27 cellular contexts compared by ENCODE assay signal in genomic region chr12:58728397-58728796, GRCh38.
DNase-seq lines count a peak whose midpoint lies in the region; ATAC-seq and TF ChIP-seq lines count a peak whose summit lies in the region.
"Had no signal": no experiment of that assay in that cellular context is flagged by ENCODE, and none has a peak within 500 bp of the region (broad histone marks: within the 10 kb centered on the region; RNA-seq: fewer than 3 reads in every experiment).

No MANE protein-coding gene starts in this region.

- H2AFZ ChIP-seq in GM23248: no peak overlapping the region

- H3K36me3 Mint-ChIP-seq in CD4-positive, alpha-beta T cell (ENCODE audit: low read depth): no peaks in the 10 kb centered on the region
- H3K36me3 Mint-ChIP-seq: immature natural killer cell, WTC11 had no signal

- CTCF ChIA-PET in RWPE1 (lab: Yijun Ruan, JAX): no interaction called here
- CTCF ChIA-PET in CD4-positive, alpha-beta T cell (lab: Charles Lee): no interaction called here

- no peaks in the 10 kb centered on the region for H4K20me1 ChIP-seq in GM23248 (ENCODE audit: insufficient read depth)

- intact Hi-C loops in CD4-positive, alpha-beta T cell (cut with DNase I, micrococcal nuclease): no loop called here

- H3K36me3 ChIP-seq in GM23248 (ENCODE audit: low read depth): no peaks in the 10 kb centered on the region
- H3K36me3 ChIP-seq: BE2C, heart right ventricle had no signal

- H3K4me2 ChIP-seq in GM23248 (ENCODE audit: unreplicated experiment): peak overlapping the region; percentile 3

- in situ Hi-C loops in GM23248 (cut with MboI): no loop called here

- peaks cover 17% of the 10 kb centered on the region for H3K4me1 ChIP-seq in GM23248 (ENCODE audit: insufficient read depth)
- H3K4me1 ChIP-seq: BE2C, heart right ventricle had no signal

- H3K27ac Mint-ChIP-seq in CD4-positive, alpha-beta T cell: no peak overlapping the region
- H3K27ac Mint-ChIP-seq: activated CD4-positive, alpha-beta memory T cell treated with anti-CD3 and anti-CD28 coated beads, Interleukin-2, amount 10 ng/mL, durations not matched to agents 7 days and 5 days; immature natural killer cell; WTC11 had no signal

- H3K27me3 ChIP-seq in GM23248 (replicated peaks; ENCODE audit: insufficient read depth): no peaks in the 10 kb centered on the region
- H3K27me3 ChIP-seq in CD4-positive, alpha-beta T cell (ENCODE audit: control insufficient read depth, insufficient read depth, low read length): no peaks in the 10 kb centered on the region
- H3K27me3 ChIP-seq: BE2C, heart right ventricle had no signal

- H3K9me2 ChIP-seq in GM23248 (ENCODE audit: insufficient read depth): no peaks in the 10 kb centered on the region

- H3K4me3 ChIP-seq in GM23248 (no peak overlapping the region), fibroblast of mammary gland (ENCODE audit: control insufficient read depth, low read depth, low read length) (no peak overlapping the region), retinal pigment epithelial cell (ENCODE audit: low read length) (no peak overlapping the region)
- H3K4me3 ChIP-seq: heart right ventricle, SK-N-MC had no signal

- H3K9me3 ChIP-seq in GM23248 (ENCODE audit: low read depth): no peaks in the 10 kb centered on the region
- no peaks in the 10 kb centered on the region for H3K9me3 ChIP-seq in CD4-positive, alpha-beta T cell (ENCODE audit: control insufficient read depth, low read length)
- H3K9me3 ChIP-seq: BE2C, heart right ventricle had no signal

- H3K79me2 ChIP-seq in GM23248 (ENCODE audit: insufficient read depth): no peaks in the 10 kb centered on the region

- no peaks in the 10 kb centered on the region for H3K4me1 Mint-ChIP-seq in CD4-positive, alpha-beta T cell (ENCODE audit: low read depth)
- H3K4me1 Mint-ChIP-seq: activated CD4-positive, alpha-beta memory T cell treated with anti-CD3 and anti-CD28 coated beads, Interleukin-2, amount 10 ng/mL, durations not matched to agents 7 days and 5 days; immature natural killer cell; WTC11 had no signal

- TF ChIP-seq CTCF in RWPE1 (conservative IDR thresholded peaks at IDR 0.05; ENCODE audit: low read depth) (no peak), fibroblast of mammary gland (conservative IDR thresholded peaks at IDR 0.05; ENCODE audit: control insufficient read depth, insufficient read depth, low read depth, low read length) (no peak), retinal pigment epithelial cell (conservative IDR thresholded peaks at IDR 0.05; ENCODE audit: low read depth, low read length) (no peak)
- TF ChIP-seq CTCF in CD4-positive, alpha-beta T cell (IDR thresholded peaks at IDR 0.05): no peak

- no peak overlapping the region for H3K4me3 Mint-ChIP-seq in CD4-positive, alpha-beta T cell
- H3K4me3 Mint-ChIP-seq: activated CD4-positive, alpha-beta memory T cell treated with anti-CD3 and anti-CD28 coated beads, Interleukin-2, amount 10 ng/mL, durations not matched to agents 7 days and 5 days; immature natural killer cell; WTC11 had no signal

- WGBS in GM23248 (ENCODE audit: low coverage in 1 of 2, low lambda C conversion rate in 2 of 2, missing lambda C conversion rate in 2 of 2), 2 experiments: 64 to 78% methylated on average over 1 of the region's 1 CpG

- POLR2A ChIA-PET in RWPE1 (lab: Yijun Ruan, JAX; ENCODE audit: low non-redundant PET): no interaction called here
- POLR2A ChIA-PET in CD4-positive, alpha-beta T cell (lab: Charles Lee): no interaction called here

- no peaks in the 10 kb centered on the region; the same call in 1 of the 2 replicates for H3F3A ChIP-seq in GM23248 (ENCODE audit: insufficient read depth)

- ATAC-seq in CD4-positive, alpha-beta T cell (ENCODE audit: poor library complexity): no peak
- ATAC-seq in GM21529 (IDR thresholded peaks at IDR 0.05; ENCODE audit: unreplicated experiment) (no peak), GM18858 (IDR thresholded peaks at IDR 0.05; ENCODE audit: unreplicated experiment) (no peak)
- ATAC-seq: heart right ventricle, Panc1, WTC11 had no signal

- DNase-seq in GM23248 (peak; percentile 55), RWPE1 (ENCODE audit: low spot score) (peak; percentile 16), fibroblast of mammary gland (ENCODE audit: low read depth) (peak; percentile 38), retinal pigment epithelial cell (ENCODE audit: low read depth) (peak; percentile 24), C1 segment of cervical spinal cord (lab: John Stamatoyannopoulos, UW) (no peak)
- no peak for DNase-seq in CD4-positive, alpha-beta T cell
- DNase-seq: activated CD4-positive, alpha-beta memory T cell treated with anti-CD3 and anti-CD28 coated beads, Interleukin-2, amount 10 ng/mL, durations not matched to agents 7 days and 5 days; activated naive CD4-positive, alpha-beta T cell; activated T-cell treated with anti-CD3 and anti-CD28 coated beads for 4 hours; aorta; BE2C; Calu3; heart right ventricle; immature natural killer cell; KG1; NCI-H1092; NCI-H2029 treated with DMSO at 0.1 percent for 48 hours; NCI-H446; nucleus accumbens; retina; stimulated activated CD4-positive, alpha-beta T cell treated with anti-CD3 and anti-CD28 coated beads, Interleukin-15, amount 100 ng/mL, for 24 hours; T-helper 2 cell had no signal

- H3K27me3 Mint-ChIP-seq in CD4-positive, alpha-beta T cell: no peaks in the 10 kb centered on the region
- H3K27me3 Mint-ChIP-seq: activated CD4-positive, alpha-beta memory T cell treated with anti-CD3 and anti-CD28 coated beads, Interleukin-2, amount 10 ng/mL, durations not matched to agents 7 days and 5 days had no signal

- H3K9me3 Mint-ChIP-seq in CD4-positive, alpha-beta T cell: no peaks in the 10 kb centered on the region
- H3K9me3 Mint-ChIP-seq: WTC11 had no signal

- no peak overlapping the region for H3K27ac ChIP-seq in GM23248
- H3K27ac ChIP-seq in RWPE1: no peak overlapping the region
- no peak overlapping the region for H3K27ac ChIP-seq in CD4-positive, alpha-beta T cell (ENCODE audit: low read depth, low read length)
- H3K27ac ChIP-seq: heart right ventricle had no signal

- no peak overlapping the region for H3K9ac ChIP-seq in GM23248

Comparison
In these comparisons a context has a peak if more than half of its experiments do, and no peak if none do; other contexts are left out.
1. DNase-seq: peak in GM23248 (single experiment), RWPE1 (single experiment), fibroblast of mammary gland (single experiment) and retinal pigment epithelial cell (single experiment); none in C1 segment of cervical spinal cord (0 of 14) and CD4-positive, alpha-beta T cell (0 of 10).